Comparison of ENCODE assay signal across 8 cellular contexts in the genomic region with DNA sequence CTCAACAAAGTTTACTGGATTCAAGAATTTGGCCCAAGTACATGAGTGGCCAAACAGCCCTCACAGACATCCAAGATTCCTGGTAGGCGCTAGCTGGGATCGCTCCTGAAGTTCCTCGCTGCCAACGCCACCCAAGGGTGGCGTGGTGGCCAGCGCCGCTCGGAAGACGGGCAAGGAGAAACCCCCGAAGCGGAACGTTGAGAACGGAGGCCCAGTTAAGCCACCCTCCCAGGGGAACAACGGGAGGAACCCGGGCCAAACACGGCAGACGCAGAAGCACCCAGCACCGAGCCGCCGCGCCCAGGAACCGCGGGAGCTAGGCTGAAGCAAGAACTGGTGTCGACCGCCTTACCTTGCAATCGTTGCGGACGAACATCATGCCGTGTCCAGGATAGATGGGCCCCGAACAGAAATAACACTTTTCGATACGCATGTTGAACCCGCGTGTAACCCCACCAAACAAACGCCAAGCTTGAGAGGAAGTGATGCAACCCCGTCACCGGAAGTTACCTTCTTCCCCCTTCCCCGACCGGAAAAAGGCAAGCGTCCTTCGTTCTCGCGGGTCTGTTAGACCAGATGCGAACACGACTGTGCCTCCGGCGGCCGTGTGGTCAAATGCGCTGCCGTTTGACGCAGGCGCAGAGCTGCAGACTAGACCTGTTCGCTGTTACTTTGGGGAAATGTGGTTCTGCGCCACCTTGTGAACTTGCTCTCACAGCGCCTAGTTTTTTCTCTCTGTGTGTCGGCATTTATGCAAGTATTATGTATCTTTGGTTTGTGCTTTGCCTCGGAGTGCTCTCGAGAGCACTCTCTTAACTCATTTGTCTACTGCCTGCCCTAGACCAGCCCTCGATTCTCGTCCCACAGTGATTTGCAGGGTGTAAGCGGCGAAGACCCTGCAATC. TPM values are rescaled to one million over a fixed set of nuclear protein-coding genes. Genes with fewer than 3 reads are reported as not detected.
A peak's percentile ranks its signal among the peaks of the same experiment; 100 is the strongest.
DNase-seq lines count a peak whose midpoint lies in the region; ATAC-seq, FAIRE-seq and TF ChIP-seq lines count a peak whose summit lies in the region.

A gene (minus strand): TSS at position 484 of the 904 bp plus-strand sequence. CDS start 51 bp downstream, at position 433.

- H3K9me3 ChIP-seq in BLaER1 (peaks cover 14% of the 10 kb centered on the region), colonic mucosa (no peaks in the 10 kb centered on the region)

- DNase-seq in GM19239 (ENCODE audit: insufficient read length, low spot score) (peak; percentile 69), NCI-H524 (lab: John Stamatoyannopoulos, UW) (peak; percentile 99), colonic mucosa (peak; percentile 96)
- peak; percentile 95 to 96 for DNase-seq in activated CD4-positive, alpha-beta T cell treated with anti-CD3 and anti-CD28 coated beads for 4 hours
- DNase-seq in stimulated activated CD4-positive, alpha-beta T cell treated with anti-CD3 and anti-CD28 coated beads, Interleukin-1b, Interleukin-23, amount 100 ng/mL, for 4 hours (ENCODE audit: low read depth in 2 of 2) = peak; percentile 86 to 93

- peak within 1 kb of the TSS; percentile 97 for H3K27ac ChIP-seq in BLaER1
- H3K27ac ChIP-seq in colonic mucosa = peak within 1 kb of the TSS; percentile 85
- peak within 1 kb of the TSS; percentile 88 for H3K27ac ChIP-seq in layer of hippocampus (ENCODE audit: low read depth, low read length)

- peak; percentile 100 for FAIRE-seq in GM19239 (lab: Jason Lieb, UNC)

- H3K4me2 ChIP-seq in BLaER1 = peak within 1 kb of the TSS; percentile 89

- H3K9ac ChIP-seq in BLaER1 = peak within 1 kb of the TSS; percentile 97
- H3K9ac ChIP-seq in colonic mucosa (ENCODE audit: low read depth in 2 of 2, low read length in 2 of 2) = peak within 1 kb of the TSS; percentile 82 to 87

- no peaks in the 10 kb centered on the region for H3K27me3 ChIP-seq in BLaER1
- no peaks in the 10 kb centered on the region for H3K27me3 ChIP-seq in colonic mucosa
- no peaks in the 10 kb centered on the region for H3K27me3 ChIP-seq in layer of hippocampus (ENCODE audit: control insufficient read depth, insufficient read depth, low read length)

- H3K36me3 ChIP-seq in BLaER1 (peaks cover 17% of the 10 kb centered on the region), colonic mucosa (no peaks in the 10 kb centered on the region)

- H4K20me1 ChIP-seq in BLaER1 = peaks cover 42% of the 10 kb centered on the region

- intact Hi-C loops in colonic mucosa (cut with DNase I) = no loop called here

- H3K4me3 ChIP-seq in BLaER1 (peak within 1 kb of the TSS; percentile 82), colonic mucosa (peak within 1 kb of the TSS; percentile 72)

- peaks cover 37% of the 10 kb centered on the region for H3K4me1 ChIP-seq in BLaER1
- peaks cover 6% of the 10 kb centered on the region for H3K4me1 ChIP-seq in colonic mucosa

- no peak for TF ChIP-seq CTCF in colonic mucosa (IDR thresholded peaks at IDR 0.05)

- peak; percentile 95 for ATAC-seq in HG03457 (IDR thresholded peaks at IDR 0.05; ENCODE audit: unreplicated experiment)

RNA-seq across cellular contexts. Expression of the gene that starts here (rescaled TPM):
- 10 to 100 TPM; 42.3 to 52.4 TPM for total RNA-seq in colonic mucosa

Comparison
In these comparisons a context has a peak if more than half of its experiments do, and no peak if none do; other contexts are left out.
1. Peak in every context shown above with its lines: DNase-seq, ATAC-seq, H3K4me3 ChIP-seq and H3K27ac ChIP-seq.